17 cellular contexts compared by ENCODE assay signal in the genomic region with DNA sequence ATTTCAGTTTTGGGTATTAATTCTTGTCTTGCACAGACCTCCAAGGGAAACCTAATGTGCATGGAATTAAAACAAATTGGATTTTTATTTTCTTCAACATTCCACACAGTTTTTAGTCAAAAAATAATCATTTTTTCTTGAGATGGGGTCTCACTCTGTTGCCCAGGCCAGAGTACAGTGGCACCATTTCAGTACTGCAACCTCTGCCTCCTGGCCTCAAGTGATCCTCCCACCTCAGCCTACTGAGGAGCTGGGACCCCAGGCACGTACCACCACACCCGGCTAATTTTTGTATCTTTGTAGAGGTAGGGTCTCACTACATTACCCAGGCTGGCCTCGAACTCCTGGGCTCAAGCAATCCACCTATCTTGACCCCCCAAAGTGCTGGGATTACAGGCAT. TPM values are rescaled to one million over a fixed set of nuclear protein-coding genes. Genes with fewer than 3 reads are reported as not detected.
DNase-seq lines count a peak whose midpoint lies in the region; ATAC-seq, FAIRE-seq and TF ChIP-seq lines count a peak whose summit lies in the region.
"Had no signal": no experiment of that assay in that cellular context is flagged by ENCODE, and none has a peak within 500 bp of the region (broad histone marks: within the 10 kb centered on the region; RNA-seq: fewer than 3 reads in every experiment).

No MANE protein-coding gene starts in this region.

- no peaks in the 10 kb centered on the region for H3K9me2 ChIP-seq in hepatocyte (replicated peaks; ENCODE audit: insufficient read depth)

- H4K91ac ChIP-seq in IMR-90 (ENCODE audit: insufficient read depth, low read depth, low read length), result no peak overlapping the region; the same call in 1 of the 2 replicates
- no peak overlapping the region for H4K91ac ChIP-seq in mesenchymal stem cell (ENCODE audit: low read length)

- H2AK9ac ChIP-seq in IMR-90 (replicated peaks; ENCODE audit: low read depth, low read length, poor library complexity), result no peak overlapping the region

- no peak for TF ChIP-seq RAD21 in IMR-90 (IDR thresholded peaks at IDR 0.05; ENCODE audit: low read length)
- TF ChIP-seq RAD21 in K562 (CRISPR knock-in tag; conservative IDR thresholded peaks at IDR 0.05 in 1 of 2, IDR thresholded peaks at IDR 0.05 in 1 of 2), result no peak

- H3K4me2 ChIP-seq in IMR-90 (ENCODE audit: low read depth, low read length), result no peak overlapping the region
- H3K4me2 ChIP-seq in K562 (ENCODE audit: insufficient read depth, low read length), result no peak overlapping the region
- no peak overlapping the region for H3K4me2 ChIP-seq in mesenchymal stem cell (ENCODE audit: low read length, poor library complexity, severe bottlenecking)
- H3K4me2 ChIP-seq in hepatocyte, result no peak overlapping the region
- H3K4me2 ChIP-seq: GM23338 had no signal

- ATAC-seq in IMR-90 (ENCODE audit: low read depth), result no peak
- ATAC-seq in K562, result no peak
- ATAC-seq: GM23338 had no signal

- CTCF ChIA-PET in IMR-90 (lab: Yijun Ruan, JAX) (interaction anchor here (0.6 kb wide), 1 partner anchor 23 kb away, joined by 5 read pairs; no protein-coding TSS in a partner anchor), K562 (lab: Yijun Ruan, JAX; ENCODE audit: low intra/inter-chr PET ratio) (no interaction called here)

- H3K23ac ChIP-seq in IMR-90 (ENCODE audit: low read depth, low read length) (no peak overlapping the region), mesenchymal stem cell (ENCODE audit: low read length in 2 of 2) (no peak overlapping the region)

- DNase-seq in IMR-90 (no peak), K562 (ENCODE audit: extremely low read depth in 1 of 4, low spot score in 3 of 4) (no peak), mesenchymal stem cell (no peak), NCI-H1105 (lab: John Stamatoyannopoulos, UW) (no peak), hepatocyte (ENCODE audit: low spot score) (no peak), NCI-H446 treated with DMSO at 0.1 percent for 48 hours (lab: John Stamatoyannopoulos, UW) (no peak), NCI-H748 treated with DMSO at 0.1 percent for 48 hours (lab: John Stamatoyannopoulos, UW) (no peak)
- DNase-seq: C1 segment of cervical spinal cord; Caco-2; CD4-positive, CD25-positive, alpha-beta regulatory T cell; GDM1; H9; KBM-7 had no signal

- no peak for TF ChIP-seq EP300 in K562 (IDR thresholded peaks at IDR 0.05; ENCODE audit: low read length)

- H3K9ac ChIP-seq in IMR-90 (ENCODE audit: low read depth, low read length) (no peak overlapping the region), K562 (ENCODE audit: insufficient read depth in 1 of 2, low read depth in 2 of 2, low read length in 2 of 2) (no peak overlapping the region), mesenchymal stem cell (ENCODE audit: low read length) (no peak overlapping the region)

- TF ChIP-seq CTCF in IMR-90 (conservative IDR thresholded peaks at IDR 0.05; ENCODE audit: low read depth, low read length) (no peak), K562 (IDR thresholded peaks at IDR 0.05 in 2 of 3, conservative IDR thresholded peaks at IDR 0.05 in 1 of 3; ENCODE audit: insufficient read depth in 2 of 3, low read depth in 1 of 3, low read length in 3 of 3) (no peak), hepatocyte (IDR thresholded peaks at IDR 0.05; ENCODE audit: poor library complexity) (no peak)

- H2AFZ ChIP-seq in IMR-90 (replicated peaks; ENCODE audit: low read length, poor library complexity) (no peak overlapping the region), K562 (ENCODE audit: low read depth, low read length) (no peak overlapping the region), mesenchymal stem cell (ENCODE audit: low read depth, low read length) (no peak overlapping the region), hepatocyte (no peak overlapping the region)
- H2AFZ ChIP-seq: GM23338 had no signal

- H3K36me3 ChIP-seq in IMR-90 (ENCODE audit: control insufficient read depth, insufficient read depth, low read length) (no peaks in the 10 kb centered on the region), K562 (ENCODE audit: control insufficient read depth, insufficient read depth, low read length) (no peaks in the 10 kb centered on the region), mesenchymal stem cell (ENCODE audit: control insufficient read depth in 1 of 2, insufficient read depth in 2 of 2, low read depth in 1 of 2, low read length in 2 of 2) (no peaks in the 10 kb centered on the region), hepatocyte (replicated peaks; ENCODE audit: insufficient read depth, low read depth) (no peaks in the 10 kb centered on the region)

- H4K8ac ChIP-seq in IMR-90 (ENCODE audit: low read depth in 2 of 2, low read length in 2 of 2), result no peak overlapping the region
- peak overlapping the region; percentile 41 for H4K8ac ChIP-seq in mesenchymal stem cell (ENCODE audit: low read length)

- intact Hi-C loops in IMR-90 (cut with micrococcal nuclease), result loop anchor here (5.0 kb wide), 1 partner anchor 84 kb away; no protein-coding TSS in a partner anchor
- intact Hi-C loops in K562 (cut with micrococcal nuclease), result no loop called here

- no peak overlapping the region for H2BK120ac ChIP-seq in IMR-90 (ENCODE audit: low read depth, low read length)
- H2BK120ac ChIP-seq in mesenchymal stem cell (ENCODE audit: low read depth, low read length), result no peak overlapping the region

- BruUV-seq in IMR-90 (replicated peaks; lab: Mats Ljungman, UMichigan), result no TSS peak
- no TSS peak for BruUV-seq in K562 (replicated peaks; lab: Mats Ljungman, UMichigan)

- H3K27ac ChIP-seq in IMR-90 (ENCODE audit: insufficient read depth, low read length) (no peak overlapping the region), K562 (ENCODE audit: extremely low read depth, low read depth, low read length) (no peak overlapping the region), mesenchymal stem cell (ENCODE audit: low read length, poor library complexity, severe bottlenecking) (no peak overlapping the region), hepatocyte (no peak overlapping the region)

- H3K14ac ChIP-seq in IMR-90 (replicated peaks; ENCODE audit: low read depth, low read length), result no peak overlapping the region
- H3K14ac ChIP-seq in mesenchymal stem cell (ENCODE audit: low read length in 2 of 2), result no peak overlapping the region

- in situ Hi-C loops in IMR-90 (cut with MboI; ENCODE audit: low sequenced_read_pairs), result no loop called here
- in situ Hi-C loops in K562 (cut with MboI), result no loop called here

- H3K56ac ChIP-seq in IMR-90 (ENCODE audit: extremely low read depth, insufficient read depth, low read length), result no peak overlapping the region

- POLR2A ChIA-PET in IMR-90 (lab: Charles Lee; ENCODE audit: unreplicated experiment) (no interaction called here), K562 (lab: Yijun Ruan, JAX) (interaction anchor here (0.6 to 0.9 kb wide), 2 partner anchors 9 to 80 kb away, joined by 3 read pairs; no protein-coding TSS in a partner anchor)

- no peak for FAIRE-seq in K562 (lab: Jason Lieb, UNC)
- FAIRE-seq: D721Med, GM12892, GM18507 had no signal

- H3K27me3 ChIP-seq in IMR-90 (ENCODE audit: control insufficient read depth, insufficient read depth, low read length) (no peaks in the 10 kb centered on the region), K562 (ENCODE audit: control insufficient read depth in 2 of 2, insufficient read depth in 2 of 2, low read length in 2 of 2) (peaks cover 0 to 2% of the 10 kb centered on the region in 2 experiments; a peak in 1 of 5 replicates), mesenchymal stem cell (ENCODE audit: control insufficient read depth in 1 of 2, insufficient read depth in 1 of 2, low read length in 2 of 2) (peaks cover 0 to 5% of the 10 kb centered on the region in 2 experiments), hepatocyte (no peaks in the 10 kb centered on the region)

- H2BK12ac ChIP-seq in mesenchymal stem cell (ENCODE audit: low read length in 2 of 2), result no peak overlapping the region

- H2BK15ac ChIP-seq in IMR-90 (ENCODE audit: low read depth, low read length) (no peak overlapping the region), mesenchymal stem cell (ENCODE audit: low read depth, poor library complexity, severe bottlenecking) (no peak overlapping the region)

- H3K79me1 ChIP-seq in IMR-90 (ENCODE audit: low read depth in 1 of 2, low read length in 2 of 2) (peaks cover 6 to 43% of the 10 kb centered on the region in 2 experiments; a peak in 3 of 4 replicates), mesenchymal stem cell (replicated peaks; ENCODE audit: low read length, poor library complexity, severe bottlenecking) (no peaks in the 10 kb centered on the region)

- TF ChIP-seq POLR2A in IMR-90 (IDR thresholded peaks at IDR 0.05; ENCODE audit: low read depth, low read length), result no peak
- no peak for TF ChIP-seq POLR2A in K562 (conservative IDR thresholded peaks at IDR 0.05)

- H2BK5ac ChIP-seq in IMR-90 (ENCODE audit: low read depth, low read length, poor library complexity, severe bottlenecking) (no peak overlapping the region), mesenchymal stem cell (ENCODE audit: low read depth, low read length, poor library complexity, severe bottlenecking) (no peak overlapping the region)

- H3K9me3 ChIP-seq in IMR-90 (ENCODE audit: control insufficient read depth, insufficient read depth, low read length) (no peaks in the 10 kb centered on the region), K562 (replicated peaks; ENCODE audit: control insufficient read depth, insufficient read depth, low read depth, low read length) (no peaks in the 10 kb centered on the region; the same call in 1 of the 2 replicates), mesenchymal stem cell (ENCODE audit: control insufficient read depth, low read length) (no peaks in the 10 kb centered on the region), hepatocyte (ENCODE audit: low read depth) (no peaks in the 10 kb centered on the region)

- no peak overlapping the region for H4K5ac ChIP-seq in IMR-90 (ENCODE audit: low read depth, low read length)

- no peak overlapping the region for H2BK20ac ChIP-seq in IMR-90 (ENCODE audit: low read depth, low read length)

- peaks cover 45% of the 10 kb centered on the region for H3K79me2 ChIP-seq in K562 (ENCODE audit: control insufficient read depth, insufficient read depth, low read length)
- H3K79me2 ChIP-seq in hepatocyte, result peaks cover 88% of the 10 kb centered on the region

- H3K18ac ChIP-seq in IMR-90 (ENCODE audit: low read depth, low read length) (no peak overlapping the region), mesenchymal stem cell (ENCODE audit: low read depth in 1 of 2, low read length in 2 of 2) (no peak overlapping the region)

- H3K9me1 ChIP-seq in IMR-90 (ENCODE audit: insufficient read depth, low read length) (no peaks in the 10 kb centered on the region; the same call in 1 of the 2 replicates), K562 (ENCODE audit: control insufficient read depth, insufficient read depth, low read length) (no peaks in the 10 kb centered on the region)

- WGBS in IMR-90 (ENCODE audit: extremely low coverage in 2 of 2, insufficient read length in 1 of 2), 2 experiments, result no CpG with 5 or more reads among the region's 3 CpGs
- WGBS in K562 (ENCODE audit: insufficient coverage, low coverage, missing lambda C conversion rate), result 33% methylated on average over 3 of the region's 3 CpGs
- WGBS in mesenchymal stem cell, result 79% methylated on average over 3 of the region's 3 CpGs
- WGBS in hepatocyte (ENCODE audit: low lambda C conversion rate, missing lambda C conversion rate), result 98% methylated on average over 3 of the region's 3 CpGs

- dilution Hi-C loops in IMR-90 (cut with HindIII; ENCODE audit: low sequenced_read_pairs, unreplicated experiment), result no loop called here

- H3K4me3 ChIP-seq in IMR-90 (ENCODE audit: insufficient read depth, low read depth, low read length) (no peak overlapping the region), K562 (no peak overlapping the region), mesenchymal stem cell (ENCODE audit: insufficient read depth in 1 of 2, low read depth in 1 of 2, low read length in 2 of 2) (no peak overlapping the region), hepatocyte (no peak overlapping the region)
- H3K4me3 ChIP-seq: GM23338 had no signal

- H3K4me1 ChIP-seq in IMR-90 (ENCODE audit: control insufficient read depth, insufficient read depth, low read length), result peaks cover 9% of the 10 kb centered on the region
- peaks cover 8% of the 10 kb centered on the region in 2 experiments; a peak in 3 of 5 replicates for H3K4me1 ChIP-seq in K562 (replicated peaks in 1 of 2; ENCODE audit: control insufficient read depth in 2 of 2, insufficient read depth in 2 of 2, low read length in 2 of 2)
- peaks cover 8% of the 10 kb centered on the region for H3K4me1 ChIP-seq in mesenchymal stem cell (ENCODE audit: control insufficient read depth, insufficient read depth, low read depth, low read length)
- H3K4me1 ChIP-seq in hepatocyte (ENCODE audit: insufficient read depth), result peaks cover 23% of the 10 kb centered on the region

- H4K20me1 ChIP-seq in IMR-90 (ENCODE audit: insufficient read depth, low read length), result no peaks in the 10 kb centered on the region
- H4K20me1 ChIP-seq in K562 (replicated peaks; ENCODE audit: control insufficient read depth, insufficient read depth, low read length), result no peaks in the 10 kb centered on the region
- H4K20me1 ChIP-seq in hepatocyte (ENCODE audit: insufficient read depth, poor library complexity, severe bottlenecking), result no peaks in the 10 kb centered on the region

- 0 out of 2 replicates have a peak overlapping the region, but pooled peaks have one; percentile 33 for H2AK5ac ChIP-seq in IMR-90 (ENCODE audit: low read depth, low read length)
- no peak overlapping the region for H2AK5ac ChIP-seq in mesenchymal stem cell (ENCODE audit: low read length, severe bottlenecking)

- H3K4ac ChIP-seq in IMR-90 (ENCODE audit: low read depth, low read length), result no peak overlapping the region; the same call in 1 of the 2 replicates
- H3K4ac ChIP-seq in mesenchymal stem cell (ENCODE audit: low read depth in 1 of 2, low read length in 2 of 2), result no peak overlapping the region

RNA-seq across cellular contexts. Expression of a gene that starts 4.9 kb away (rescaled TPM):
- total RNA-seq in IMR-90 (2012; rRNA removed), result 2.2 TPM in 2 replicates
- 5.8 and 6.0 TPM in 2 replicates for polyA plus RNA-seq in IMR-90 (2012; rRNA removed)
- 4.7 and 5.4 TPM in 2 replicates for polyA plus RNA-seq in IMR-90 (2012; cell fraction: cytosol; rRNA removed)
- polyA plus RNA-seq in IMR-90 (2012; cell fraction: nucleus; rRNA removed; ENCODE audit: low replicate concordance), result 6.3 and 8.4 TPM in 2 replicates
- 35.2 and 53.3 TPM in 2 replicates for total RNA-seq in K562 (2011; cell fraction: chromatin; rRNA removed; ENCODE audit: low replicate concordance)
- 19.8 and 20.0 TPM in 2 replicates for total RNA-seq in K562 (2011; cell fraction: nucleolus; rRNA removed)
- total RNA-seq in K562 (2011; cell fraction: nucleoplasm; rRNA removed), result 22.5 and 27.7 TPM in 2 replicates
- 8.6 and 12.2 TPM in 2 replicates for total RNA-seq in K562 (2014; rRNA removed)
- 15.5 and 19.5 TPM in 2 replicates for total RNA-seq in K562 (2014; rRNA removed; fragmentation: Illumina TruSeq; extraction: Trizol)
- total RNA-seq in K562 (2015; rRNA removed; fragmentation: Illumina TruSeq; extraction: Trizol), result 11.1 and 12.0 TPM in 2 replicates
- 22.0 and 22.9 TPM in 2 replicates for total RNA-seq in K562 (2021)
- polyA plus RNA-seq in K562 (2011; rRNA removed), result 14.4 and 19.0 TPM in 2 replicates
- 10.7 and 13.6 TPM in 2 replicates for polyA plus RNA-seq in K562 (2011; cell fraction: cytosol; rRNA removed)
- polyA plus RNA-seq in K562 (2011; cell fraction: nucleus; rRNA removed), result 11.9 and 21.6 TPM in 2 replicates
- polyA plus RNA-seq in K562 (2012), result 10.9 and 18.9 TPM in 2 replicates
- 21.8 and 29.8 TPM in 2 replicates for polyA plus RNA-seq in K562 (2014; fragmentation: Illumina TruSeq; extraction: Trizol)
- 1 to 10 TPM; 4.2 to 4.3 TPM for polyA plus RNA-seq in K562 (2014; fragmentation: Nextera tagmentation; extraction: Ambion mirVana)
- 15.0 and 16.4 TPM in 2 replicates for polyA plus RNA-seq in K562 (2014; rRNA removed)
- 12.8 and 14.0 TPM in 2 replicates for polyA minus RNA-seq in K562 (2011; rRNA and poly(A)+ RNA removed)
- polyA minus RNA-seq in K562 (2011; cell fraction: cytosol; rRNA and poly(A)+ RNA removed), result 7.5 and 10.7 TPM in 2 replicates
- polyA minus RNA-seq in K562 (2011; cell fraction: nucleus; rRNA and poly(A)+ RNA removed), result 13.1 and 15.9 TPM in 2 replicates
- 10.1 TPM for polyA plus RNA-seq in mesenchymal stem cell (2013, experiment 1 of 2)
- polyA plus RNA-seq in mesenchymal stem cell (2013, experiment 2 of 2), result 10.6 TPM
- total RNA-seq in hepatocyte, result 32.0 and 34.7 TPM in 2 replicates
- 25.4 and 33.7 TPM in 2 replicates for polyA plus RNA-seq in hepatocyte
